ENCODE assay signal across 8 cellular contexts in the genomic region with DNA sequence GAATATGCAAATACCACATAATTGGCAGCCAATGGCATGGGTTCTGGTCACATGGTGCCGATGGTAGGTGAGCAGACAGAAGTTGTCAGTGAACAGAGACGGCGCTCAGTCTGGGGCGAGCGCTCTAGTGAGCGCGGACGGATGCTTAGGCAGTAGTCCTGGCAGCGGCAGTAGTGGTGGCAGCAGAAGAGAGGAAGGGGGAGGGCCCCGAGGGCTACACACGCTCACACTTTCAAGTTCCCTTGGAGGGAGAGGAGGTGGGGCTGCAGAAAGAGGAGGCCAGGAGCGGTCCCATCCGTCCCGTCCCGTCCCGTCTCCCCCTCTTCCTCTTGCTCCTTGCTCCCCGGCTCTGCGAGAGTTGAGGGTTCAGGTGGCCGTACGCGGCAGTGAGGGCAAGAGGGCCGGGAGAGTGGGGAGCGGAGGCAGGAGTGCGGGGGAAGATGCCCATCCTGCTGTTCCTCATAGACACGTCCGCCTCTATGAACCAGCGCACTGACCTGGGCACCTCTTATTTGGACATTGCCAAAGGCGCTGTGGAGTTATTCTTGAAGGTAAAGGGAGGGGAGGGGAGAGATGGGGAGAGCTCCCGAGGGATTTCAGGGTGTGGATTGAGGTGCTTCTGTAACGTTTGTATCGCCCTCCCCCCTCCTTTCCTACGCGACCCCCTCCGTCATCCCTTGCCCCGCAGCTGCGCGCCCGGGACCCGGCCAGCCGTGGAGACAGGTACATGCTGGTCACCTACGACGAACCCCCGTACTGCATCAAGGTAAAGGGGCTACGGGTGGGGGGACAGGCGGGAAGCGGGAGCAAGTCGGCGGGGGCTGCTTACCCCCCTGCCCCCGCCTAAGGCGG. TPM values are rescaled to one million over a fixed set of nuclear protein-coding genes. Genes with fewer than 3 reads are reported as not detected.
DNase-seq lines count a peak whose midpoint lies in the region; ATAC-seq and TF ChIP-seq lines count a peak whose summit lies in the region.

A gene with protein sequence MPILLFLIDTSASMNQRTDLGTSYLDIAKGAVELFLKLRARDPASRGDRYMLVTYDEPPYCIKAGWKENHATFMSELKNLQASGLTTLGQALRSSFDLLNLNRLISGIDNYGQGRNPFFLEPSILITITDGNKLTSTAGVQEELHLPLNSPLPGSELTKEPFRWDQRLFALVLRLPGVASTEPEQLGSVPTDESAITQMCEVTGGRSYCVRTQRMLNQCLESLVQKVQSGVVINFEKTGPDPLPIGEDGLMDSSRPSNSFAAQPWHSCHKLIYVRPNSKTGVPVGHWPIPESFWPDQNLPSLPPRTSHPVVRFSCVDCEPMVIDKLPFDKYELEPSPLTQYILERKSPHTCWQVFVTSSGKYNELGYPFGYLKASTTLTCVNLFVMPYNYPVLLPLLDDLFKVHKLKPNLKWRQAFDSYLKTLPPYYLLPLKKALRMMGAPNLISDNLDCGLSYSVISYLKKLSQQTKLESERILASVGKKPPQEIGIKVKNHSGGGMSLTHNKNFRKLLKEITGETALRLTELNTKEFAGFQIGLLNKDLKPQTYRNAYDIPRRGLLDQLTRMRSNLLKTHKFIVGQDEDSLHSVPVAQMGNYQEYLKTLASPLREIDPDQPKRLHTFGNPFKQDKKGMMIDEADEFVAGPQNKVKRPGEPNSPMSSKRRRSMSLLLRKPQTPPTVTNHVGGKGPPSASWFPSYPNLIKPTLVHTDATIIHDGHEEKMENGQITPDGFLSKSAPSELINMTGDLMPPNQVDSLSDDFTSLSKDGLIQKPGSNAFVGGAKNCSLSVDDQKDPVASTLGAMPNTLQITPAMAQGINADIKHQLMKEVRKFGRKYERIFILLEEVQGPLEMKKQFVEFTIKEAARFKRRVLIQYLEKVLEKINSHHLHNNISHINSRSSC (plus strand): TSS at position 108 of the 852 bp plus-strand sequence. CDS start 333 bp downstream, at position 441.

- no peaks in the 10 kb centered on the region for H3K36me3 ChIP-seq in left lung

- ATAC-seq in GM18868 (IDR thresholded peaks at IDR 0.05; ENCODE audit: unreplicated experiment), result peak; percentile 82
- peak; percentile 69 for ATAC-seq in HG03103 (IDR thresholded peaks at IDR 0.05; ENCODE audit: low read depth, unreplicated experiment)
- peak; percentile 81 for ATAC-seq in left lung

- H3K4me3 ChIP-seq in AG04449 (ENCODE audit: low read depth, low read length), result peak within 1 kb of the TSS; percentile 67
- H3K4me3 ChIP-seq in coronary artery, result peak within 1 kb of the TSS; percentile 88
- peak within 1 kb of the TSS; percentile 30 to 58 for H3K4me3 ChIP-seq in left lung

- POLR2A ChIA-PET in AG04449 (lab: Yijun Ruan, JAX), result interaction anchor here (0.7 kb wide), 1 partner anchor 28 kb away, joined by 3 read pairs; no protein-coding TSS in a partner anchor

- no peaks in the 10 kb centered on the region for H3K27me3 ChIP-seq in left lung

- no peaks in the 10 kb centered on the region for H3K9me3 ChIP-seq in left lung

- CTCF ChIA-PET in AG04449 (lab: Yijun Ruan, JAX), result interaction anchor here (1.4 kb wide), 1 partner anchor 46 kb away, joined by 5 read pairs; no protein-coding TSS in a partner anchor

- no peak for TF ChIP-seq CTCF in AG04449 (IDR thresholded peaks at IDR 0.05; ENCODE audit: insufficient read depth, low read length, missing control alignments)
- TF ChIP-seq CTCF in coronary artery (IDR thresholded peaks at IDR 0.05), result no peak
- no peak for TF ChIP-seq CTCF in left lung (IDR thresholded peaks at IDR 0.05)

- H3K4me1 ChIP-seq in left lung, result peaks cover 0 to 14% of the 10 kb centered on the region in 2 donors

- H3K27ac ChIP-seq in coronary artery (peak within 1 kb of the TSS; percentile 87 to 93), left lung (peak within 1 kb of the TSS; percentile 93)

- peak; percentile 63 for DNase-seq in AG04449 (ENCODE audit: low read depth, low spot score)
- DNase-seq in NCI-H510A treated with DMSO at 0.1 percent for 48 hours (lab: John Stamatoyannopoulos, UW), result peak; percentile 88
- peak; percentile 81 for DNase-seq in activated CD4-positive, alpha-beta T cell treated with anti-CD3 and anti-CD28 coated beads, Interleukin-2, amount 50 U/mL, for 1 hour
- peak; percentile 88 for DNase-seq in coronary artery (ENCODE audit: low spot score)
- DNase-seq in left lung, result peak; percentile 90
- peak; percentile 61 to 65 for DNase-seq in stimulated activated CD4-positive, alpha-beta T cell treated with anti-CD3 and anti-CD28 coated beads, Interleukin-2, amount 100 ng/mL, for 48 hours

- intact Hi-C loops in left lung (cut with DNase I), result no loop called here

RNA-seq across cellular contexts. Expression of the gene that starts here (rescaled TPM):
- 1 to 10 TPM; 6.2 to 7.2 TPM for total RNA-seq in left lung

Comparison
In these comparisons a context has a peak if more than half of its experiments do, and no peak if none do; other contexts are left out.
1. Peak in every context shown above with its lines: DNase-seq, ATAC-seq, H3K4me3 ChIP-seq and H3K27ac ChIP-seq.